8 cellular contexts compared by ENCODE assay signal in genomic region chr19:42023121-42023942, GRCh38. TPM values are rescaled to one million over a fixed set of nuclear protein-coding genes. Genes with fewer than 3 reads are reported as not detected.
DNase-seq lines count a peak whose midpoint lies in the region; ATAC-seq and TF ChIP-seq lines count a peak whose summit lies in the region.

No MANE protein-coding gene starts in this region.

- no peak overlapping the region for H3K4me3 Mint-ChIP-seq in WTC11
- H3K4me3 Mint-ChIP-seq in activated CD8-positive, alpha-beta memory T cell treated with anti-CD3 and anti-CD28 coated beads, Interleukin-2, amount 10 ng/mL, durations not matched to agents 7 days and 5 days = no peak overlapping the region

- POLR2A ChIA-PET in WTC11 (lab: Charles Lee) = no interaction called here

- TF ChIP-seq CTCF in HL-60 (IDR thresholded peaks at IDR 0.05; ENCODE audit: insufficient read depth, low read length) = peak; percentile 44
- TF ChIP-seq CTCF in WTC11 (IDR thresholded peaks at IDR 0.05) = peak; percentile 34; the same call in 1 of the 2 replicates
- TF ChIP-seq CTCF in left lung (IDR thresholded peaks at IDR 0.05) = no peak
- TF ChIP-seq CTCF in gastroesophageal sphincter (IDR thresholded peaks at IDR 0.05) = no peak

- 56 to 71% methylated on average over 3 to 7 of the region's 17 CpGs for WGBS in gastroesophageal sphincter (ENCODE audit: low coverage in 1 of 2), 2 donors

- H3K36me3 ChIP-seq in left lung (no peaks in the 10 kb centered on the region), gastroesophageal sphincter (peaks cover 0 to 51% of the 10 kb centered on the region in 2 donors)

- CTCF ChIA-PET in WTC11 (lab: Charles Lee) = interaction anchor here (0.7 to 2.6 kb wide), 12 partner anchors 8 to 68 kb away, joined by 3 to 22 read pairs (median 5); no protein-coding TSS in a partner anchor
- CTCF ChIA-PET in activated CD8-positive, alpha-beta memory T cell treated with anti-CD3 and anti-CD28 coated beads, Interleukin-2, amount 10 ng/mL, durations not matched to agents 7 days and 5 days (lab: Charles Lee) = interaction anchor here (1.2 kb wide), 1 partner anchor 11 kb away, joined by 3 read pairs; no protein-coding TSS in a partner anchor

- DNase-seq in DMS 273 treated with DMSO at 0.1 percent for 48 hours (lab: John Stamatoyannopoulos, UW) = peak; percentile 14
- DNase-seq in HL-60 (ENCODE audit: low read depth in 1 of 2, low spot score in 1 of 2) = peak in 1 of 2 experiments; percentile 21
- DNase-seq in WTC11 (ENCODE audit: low spot score) = peak; percentile 78
- no peak for DNase-seq in left lung
- DNase-seq in superior temporal gyrus (ENCODE audit: extremely low spot score) = no peak
- no peak for DNase-seq in activated CD8-positive, alpha-beta memory T cell treated with anti-CD3 and anti-CD28 coated beads, Interleukin-2, amount 10 ng/mL, durations not matched to agents 7 days and 5 days

- ATAC-seq in WTC11 = peak; percentile 84
- peak; percentile 51 for ATAC-seq in left lung
- ATAC-seq in gastroesophageal sphincter = no peak
- no peak for ATAC-seq in HG03175 (IDR thresholded peaks at IDR 0.05; ENCODE audit: unreplicated experiment)
- no peak for ATAC-seq in activated CD8-positive, alpha-beta memory T cell treated with anti-CD3 and anti-CD28 coated beads, Interleukin-2, amount 10 ng/mL, durations not matched to agents 7 days and 5 days

- H3K9me3 ChIP-seq in left lung = no peaks in the 10 kb centered on the region
- H3K9me3 ChIP-seq in gastroesophageal sphincter = no peaks in the 10 kb centered on the region

- no peaks in the 10 kb centered on the region for H3K27me3 ChIP-seq in HL-60 (ENCODE audit: insufficient read depth, poor library complexity, severe bottlenecking)
- H3K27me3 ChIP-seq in left lung = peaks cover 0 to 14% of the 10 kb centered on the region in 2 donors
- H3K27me3 ChIP-seq in gastroesophageal sphincter = no peaks in the 10 kb centered on the region

- H3K4me1 ChIP-seq in left lung (peaks cover 0 to 5% of the 10 kb centered on the region in 2 donors), gastroesophageal sphincter (peaks cover 0 to 21% (median 9%) of the 10 kb centered on the region in 3 donors)

- H3K4me3 ChIP-seq in HL-60 (replicated peaks; ENCODE audit: insufficient read depth, low read length) = no peak overlapping the region
- no peak overlapping the region for H3K4me3 ChIP-seq in left lung
- H3K4me3 ChIP-seq in gastroesophageal sphincter = no peak overlapping the region

- H3K27ac ChIP-seq in HL-60 (replicated peaks) (no peak overlapping the region), left lung (no peak overlapping the region), gastroesophageal sphincter (no peak overlapping the region)

- H3K27me3 Mint-ChIP-seq in WTC11 (ENCODE audit: low read depth) = no peaks in the 10 kb centered on the region
- H3K27me3 Mint-ChIP-seq in activated CD8-positive, alpha-beta memory T cell treated with anti-CD3 and anti-CD28 coated beads, Interleukin-2, amount 10 ng/mL, durations not matched to agents 7 days and 5 days = peaks cover 13% of the 10 kb centered on the region

- no peak for TF ChIP-seq EP300 in gastroesophageal sphincter (IDR thresholded peaks at IDR 0.05)

- intact Hi-C loops in left lung (cut with DNase I) = no loop called here

- TF ChIP-seq POLR2A in gastroesophageal sphincter (IDR thresholded peaks at IDR 0.05) = no peak

- no peaks in the 10 kb centered on the region for H3K9me3 Mint-ChIP-seq in WTC11
- no peaks in the 10 kb centered on the region for H3K9me3 Mint-ChIP-seq in activated CD8-positive, alpha-beta memory T cell treated with anti-CD3 and anti-CD28 coated beads, Interleukin-2, amount 10 ng/mL, durations not matched to agents 7 days and 5 days (ENCODE audit: low read depth)

- peaks cover 32% of the 10 kb centered on the region for H3K36me3 Mint-ChIP-seq in WTC11
- H3K36me3 Mint-ChIP-seq in activated CD8-positive, alpha-beta memory T cell treated with anti-CD3 and anti-CD28 coated beads, Interleukin-2, amount 10 ng/mL, durations not matched to agents 7 days and 5 days = no peaks in the 10 kb centered on the region

- H3K4me1 Mint-ChIP-seq in WTC11 = peaks cover 1% of the 10 kb centered on the region
- H3K4me1 Mint-ChIP-seq in activated CD8-positive, alpha-beta memory T cell treated with anti-CD3 and anti-CD28 coated beads, Interleukin-2, amount 10 ng/mL, durations not matched to agents 7 days and 5 days = peaks cover 5% of the 10 kb centered on the region

- peak overlapping the region; percentile 78; the same call in 1 of the 2 replicates for H3K27ac Mint-ChIP-seq in WTC11
- no peak overlapping the region for H3K27ac Mint-ChIP-seq in activated CD8-positive, alpha-beta memory T cell treated with anti-CD3 and anti-CD28 coated beads, Interleukin-2, amount 10 ng/mL, durations not matched to agents 7 days and 5 days

TF ChIP-seq in WTC11, 78 proteins besides CTCF, POLR2A, EP300 and RAD21:
- TF ChIP-seq KAT7 (CRISPR knock-in tag; IDR thresholded peaks at IDR 0.05; ENCODE audit: borderline replicate concordance) (no peak), AR (CRISPR knock-in tag; IDR thresholded peaks at IDR 0.05) (no peak), FOXP4 (CRISPR knock-in tag; IDR thresholded peaks at IDR 0.05) (no peak), ETV6 (CRISPR knock-in tag; IDR thresholded peaks at IDR 0.05) (no peak), RELA (CRISPR knock-in tag; IDR thresholded peaks at IDR 0.05; ENCODE audit: borderline replicate concordance) (no peak), RORB (CRISPR knock-in tag; IDR thresholded peaks at IDR 0.05) (no peak), ZNF263 (CRISPR knock-in tag; IDR thresholded peaks at IDR 0.05; ENCODE audit: low read depth) (no peak), FOXJ3 (CRISPR knock-in tag; IDR thresholded peaks at IDR 0.05; ENCODE audit: borderline replicate concordance) (no peak)
TF ChIP-seq in WTC11: peak in this region for 0.

RNA-seq across cellular contexts. Expression of gene ATP1A3, which starts 29.3 kb away (rescaled TPM):
- total RNA-seq in WTC11 (2021) (28.2 to 34.2 TPM (median 30.9 TPM) in 3 replicates), left lung (not detected), gastroesophageal sphincter (1 to 10 TPM in 2 of 4 donors, under 1 TPM in 1, not detected in 1; 0.81 to 2.6 (median 1.1) TPM)
- total RNA-seq in activated CD8-positive, alpha-beta memory T cell treated with anti-CD3 and anti-CD28 coated beads, Interleukin-2, amount 10 ng/mL, durations not matched to agents 7 days and 5 days = 1 to 10 TPM; 3.4 to 5.6 TPM

RNA-seq across cellular contexts. Expression of gene GRIK5, which starts 46.7 kb away (rescaled TPM):
- total RNA-seq in WTC11 (2021) (52.3 to 71.3 TPM (median 66.3 TPM) in 3 replicates), left lung (under 1 TPM; 0.29 to 0.81 TPM), gastroesophageal sphincter (10 to 100 TPM in 3 of 4 donors, 1 to 10 TPM in 1; 7.0 to 23.4 (median 12.3) TPM)
- under 1 TPM; 0.44 to 0.56 TPM for total RNA-seq in activated CD8-positive, alpha-beta memory T cell treated with anti-CD3 and anti-CD28 coated beads, Interleukin-2, amount 10 ng/mL, durations not matched to agents 7 days and 5 days

RNA-seq across cellular contexts. Expression of gene ZNF574, which starts 52.6 kb away (rescaled TPM):
- total RNA-seq in WTC11 (2021) = 30.6 to 34.0 TPM (median 33.4 TPM) in 3 replicates
- total RNA-seq in left lung = 10 to 100 TPM in 1 of 2 donors, 1 to 10 TPM in 1; 9.4 to 11.2 TPM
- total RNA-seq in gastroesophageal sphincter = 10 to 100 TPM; 14.4 to 25.3 (median 17.1) TPM
- 10 to 100 TPM; 14.7 to 18.3 TPM for total RNA-seq in activated CD8-positive, alpha-beta memory T cell treated with anti-CD3 and anti-CD28 coated beads, Interleukin-2, amount 10 ng/mL, durations not matched to agents 7 days and 5 days

Comparison
In these comparisons a context has a peak if more than half of its experiments do, and no peak if none do; other contexts are left out.
1. DNase-seq: peak in DMS 273 treated with DMSO at 0.1 percent for 48 hours (single experiment) and WTC11 (single experiment); none in left lung (0 of 2), superior temporal gyrus (single experiment) and activated CD8-positive, alpha-beta memory T cell treated with anti-CD3 and anti-CD28 coated beads, Interleukin-2, amount 10 ng/mL, durations not matched to agents 7 days and 5 days (single experiment).
2. CTCF ChIP-seq: peak in HL-60 (single experiment) and WTC11 (single experiment); none in left lung (0 of 2) and gastroesophageal sphincter (0 of 4).
3. ATAC-seq: peak in WTC11 (single experiment) and left lung (single experiment); none in gastroesophageal sphincter (single experiment), HG03175 (single experiment) and activated CD8-positive, alpha-beta memory T cell treated with anti-CD3 and anti-CD28 coated beads, Interleukin-2, amount 10 ng/mL, durations not matched to agents 7 days and 5 days (single experiment).
4. RNA of gene GRIK5, which starts 46.7 kb away (total RNA-seq): 52.3 to 71.3 TPM in WTC11 and 7.0 to 23.4 TPM in gastroesophageal sphincter; 0.29 to 0.81 TPM in left lung and 0.44 to 0.56 TPM in activated CD8-positive, alpha-beta memory T cell treated with anti-CD3 and anti-CD28 coated beads, Interleukin-2, amount 10 ng/mL, durations not matched to agents 7 days and 5 days; every median in the first group is over 4 times any median in the second.